Comparison of ENCODE assay signal across 23 cellular contexts in genomic region chr6:48775157-48775556, GRCh38.
DNase-seq lines count a peak whose midpoint lies in the region; ATAC-seq, FAIRE-seq and TF ChIP-seq lines count a peak whose summit lies in the region.
"Had no signal": no experiment of that assay in that cellular context is flagged by ENCODE, and none has a peak within 500 bp of the region (broad histone marks: within the 10 kb centered on the region; RNA-seq: fewer than 3 reads in every experiment).

No MANE protein-coding gene starts in this region.

- peaks cover 14% of the 10 kb centered on the region for H3K9me3 Mint-ChIP-seq in mesothelial cell of epicardium

- H3K36me3 Mint-ChIP-seq in mesothelial cell of epicardium, result no peaks in the 10 kb centered on the region

- ATAC-seq in left cardiac atrium, result no peak
- ATAC-seq in HG02885 (IDR thresholded peaks at IDR 0.05; ENCODE audit: poor library complexity, unreplicated experiment), result no peak
- ATAC-seq: activated CD8-positive, alpha-beta T cell treated with anti-CD3 and anti-CD28 coated beads for 36 hours; gastrocnemius medialis had no signal

- no peak overlapping the region for H3K4me3 Mint-ChIP-seq in mesothelial cell of epicardium
- H3K4me3 Mint-ChIP-seq: activated CD8-positive, alpha-beta T cell treated with anti-CD3 and anti-CD28 coated beads for 36 hours had no signal

- no peak overlapping the region for H3K4me3 ChIP-seq in AG10803 (ENCODE audit: low read length)
- H3K4me3 ChIP-seq: gastrocnemius medialis, spleen, thyroid gland had no signal

- H3K4me1 Mint-ChIP-seq in mesothelial cell of epicardium, result peaks cover 12% of the 10 kb centered on the region

- H3K27me3 Mint-ChIP-seq in mesothelial cell of epicardium (ENCODE audit: low read depth), result peaks cover 4% of the 10 kb centered on the region
- H3K27me3 Mint-ChIP-seq: activated CD8-positive, alpha-beta T cell treated with anti-CD3 and anti-CD28 coated beads for 36 hours had no signal

- intact Hi-C loops in left cardiac atrium (cut with DNase I), result no loop called here

- peak; percentile 3 for DNase-seq in AG10803 (ENCODE audit: low read depth)
- peak; percentile 74 for DNase-seq in NCI-H226
- DNase-seq in dedifferentiated amniotic fluid mesenchymal stem cell (ENCODE audit: extremely low spot score), result peak; percentile 23
- DNase-seq in mesothelial cell of epicardium (ENCODE audit: low spot score in 2 of 2, unreplicated experiment in 2 of 2), result no peak
- no peak for DNase-seq in left cardiac atrium
- DNase-seq in medulla oblongata (ENCODE audit: extremely low spot score), result no peak
- no peak for DNase-seq in frontal cortex (ENCODE audit: low spot score in 2 of 2)
- DNase-seq: ACHN; activated CD8-positive, alpha-beta T cell treated with anti-CD3 and anti-CD28 coated beads for 36 hours; activated gamma-delta T cell treated with Interleukin-2 at 50 U/mL for 16 hours; amniotic stem cell; central memory CD4-positive, alpha-beta T cell; gastrocnemius medialis; kidney; mammary epithelial cell; NCI-H1694; NCI-H69; spleen; stimulated activated CD4-positive, alpha-beta T cell treated with anti-CD3 and anti-CD28 coated beads, Interleukin-4, amount 100 ng/mL, for 1 hour; stimulated activated naive CD4-positive, alpha-beta T cell treated with Interleukin-2 at 50 U/mL for 16 hours; thyroid gland had no signal

- TF ChIP-seq CTCF in AG10803 (conservative IDR thresholded peaks at IDR 0.05; ENCODE audit: low read length), result no peak
- no peak for TF ChIP-seq CTCF in mesothelial cell of epicardium (IDR thresholded peaks at IDR 0.05; ENCODE audit: unreplicated experiment)

- H3K27ac Mint-ChIP-seq in mesothelial cell of epicardium, result peak overlapping the region; percentile 44
- H3K27ac Mint-ChIP-seq: activated CD8-positive, alpha-beta T cell treated with anti-CD3 and anti-CD28 coated beads for 36 hours had no signal

- no peak for FAIRE-seq in frontal cortex (lab: Jason Lieb, UNC)
- FAIRE-seq: GM18507 had no signal

Comparison
In these comparisons a context has a peak if more than half of its experiments do, and no peak if none do; other contexts are left out.
1. DNase-seq: peak in AG10803 (single experiment), NCI-H226 (single experiment) and dedifferentiated amniotic fluid mesenchymal stem cell (single experiment); none in mesothelial cell of epicardium (0 of 2), left cardiac atrium (single experiment), medulla oblongata (single experiment) and frontal cortex (0 of 2).